In the genomic region with DNA sequence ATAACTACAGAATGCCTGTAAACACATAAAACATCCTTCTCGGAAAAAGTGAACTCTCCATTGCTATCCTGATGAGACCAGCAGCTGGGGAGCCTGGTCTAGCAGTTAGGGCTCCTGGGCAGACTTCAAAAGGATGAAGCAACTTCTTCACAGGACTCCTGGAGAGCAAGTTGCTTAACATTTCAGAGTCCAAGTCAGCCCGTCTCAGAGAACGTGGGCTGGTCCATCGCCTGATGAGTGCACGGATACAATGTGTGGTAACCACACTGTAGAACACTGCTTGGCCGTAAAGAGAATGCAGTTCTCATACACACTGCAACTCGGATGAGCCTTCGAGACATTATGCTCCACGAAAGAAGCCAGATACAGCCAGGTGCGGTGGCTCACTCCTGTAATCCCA, we compare ENCODE assay signal across 23 cellular contexts. TPM values are rescaled to one million over a fixed set of nuclear protein-coding genes. Genes with fewer than 3 reads are reported as not detected.
DNase-seq lines count a peak whose midpoint lies in the region; ATAC-seq and TF ChIP-seq lines count a peak whose summit lies in the region.
"Had no signal": no experiment of that assay in that cellular context is flagged by ENCODE, and none has a peak within 500 bp of the region (broad histone marks: within the 10 kb centered on the region; RNA-seq: fewer than 3 reads in every experiment).

No MANE protein-coding gene starts in this region.

- H2BK15ac ChIP-seq in mesenchymal stem cell (ENCODE audit: low read depth, poor library complexity, severe bottlenecking): no peak overlapping the region

- H3K4ac ChIP-seq in mesenchymal stem cell (ENCODE audit: low read depth in 1 of 2, low read length in 2 of 2): peak overlapping the region in 1 of 2 experiments; percentile 59

- no peak overlapping the region for H3K27ac Mint-ChIP-seq in activated T-cell treated with anti-CD3 and anti-CD28 coated beads, Interleukin-2, amount 50 U/mL, for 72 hours
- H3K27ac Mint-ChIP-seq: activated T-helper 17 cell treated with anti-CD3 and anti-CD28 coated beads, Interleukin-2, amount 50 U/mL, for 72 hours; stimulated activated effector memory CD8-positive, alpha-beta T cell treated with anti-CD3 and anti-CD28 coated beads, Interleukin-12 subunit alpha, Interleukin-12 subunit beta, amount 100 ng/mL, for 72 hours had no signal

- no peak overlapping the region for H2AK5ac ChIP-seq in mesenchymal stem cell (ENCODE audit: low read length, severe bottlenecking)

- peaks cover 6% of the 10 kb centered on the region for H3K4me1 Mint-ChIP-seq in activated T-cell treated with anti-CD3 and anti-CD28 coated beads, Interleukin-2, amount 50 U/mL, for 72 hours (ENCODE audit: low read depth)
- H3K4me1 Mint-ChIP-seq: activated T-helper 17 cell treated with anti-CD3 and anti-CD28 coated beads, Interleukin-2, amount 50 U/mL, for 72 hours had no signal

- no peak overlapping the region for H3K4me3 ChIP-seq in NB4 (ENCODE audit: low read depth, low read length)
- H3K4me3 ChIP-seq in cardiac fibroblast (replicated peaks in 1 of 2; ENCODE audit: low read depth in 2 of 2, low read length in 2 of 2): no peak overlapping the region
- H3K4me3 ChIP-seq in mesenchymal stem cell (ENCODE audit: insufficient read depth in 1 of 2, low read depth in 1 of 2, low read length in 2 of 2): no peak overlapping the region
- H3K4me3 ChIP-seq: ascending aorta, BLaER1 had no signal

- no peaks in the 10 kb centered on the region for H3K27me3 Mint-ChIP-seq in activated T-cell treated with anti-CD3 and anti-CD28 coated beads, Interleukin-2, amount 50 U/mL, for 72 hours (ENCODE audit: low read depth)
- H3K27me3 Mint-ChIP-seq: activated T-helper 17 cell treated with anti-CD3 and anti-CD28 coated beads, Interleukin-2, amount 50 U/mL, for 72 hours had no signal

- no peak for TF ChIP-seq CTCF in NB4 (IDR thresholded peaks at IDR 0.05; ENCODE audit: low read depth, low read length)
- TF ChIP-seq CTCF in cardiac fibroblast (IDR thresholded peaks at IDR 0.05; ENCODE audit: low read depth, low read length): no peak

- no peak overlapping the region for H3K23ac ChIP-seq in mesenchymal stem cell (ENCODE audit: low read length in 2 of 2)

- H2BK120ac ChIP-seq in mesenchymal stem cell (ENCODE audit: low read depth, low read length): no peak overlapping the region

- no peaks in the 10 kb centered on the region for H3K9me3 ChIP-seq in mesenchymal stem cell (ENCODE audit: control insufficient read depth, low read length)
- H3K9me3 ChIP-seq: ascending aorta, BLaER1 had no signal

- H3K14ac ChIP-seq in mesenchymal stem cell (ENCODE audit: low read length in 2 of 2): no peak overlapping the region

- peaks cover 13% of the 10 kb centered on the region for H3K4me1 ChIP-seq in mesenchymal stem cell (ENCODE audit: control insufficient read depth, insufficient read depth, low read depth, low read length)
- H3K4me1 ChIP-seq: ascending aorta had no signal

- H3K27me3 ChIP-seq in mesenchymal stem cell (ENCODE audit: control insufficient read depth in 1 of 2, insufficient read depth in 1 of 2, low read length in 2 of 2): peaks cover 0 to 3% of the 10 kb centered on the region in 2 experiments
- H3K27me3 ChIP-seq: ascending aorta, BLaER1 had no signal

- no peak overlapping the region for H4K8ac ChIP-seq in mesenchymal stem cell (ENCODE audit: low read length)

- 70% methylated on average over 10 of the region's 10 CpGs for WGBS in mesenchymal stem cell

- no peak overlapping the region for H2BK5ac ChIP-seq in mesenchymal stem cell (ENCODE audit: low read depth, low read length, poor library complexity, severe bottlenecking)

- H3K9ac ChIP-seq in mesenchymal stem cell (ENCODE audit: low read length): no peak overlapping the region
- H3K9ac ChIP-seq: BLaER1 had no signal

- peak overlapping the region in 1 of 2 experiments; percentile 29 for H2BK12ac ChIP-seq in mesenchymal stem cell (ENCODE audit: low read length in 2 of 2)

- no peak overlapping the region for H3K4me2 ChIP-seq in mesenchymal stem cell (ENCODE audit: low read length, poor library complexity, severe bottlenecking)
- H3K4me2 ChIP-seq: BLaER1 had no signal

- no peak overlapping the region for H4K91ac ChIP-seq in mesenchymal stem cell (ENCODE audit: low read length)

- no peaks in the 10 kb centered on the region for H3K9me3 Mint-ChIP-seq in activated T-cell treated with anti-CD3 and anti-CD28 coated beads, Interleukin-2, amount 50 U/mL, for 72 hours
- H3K9me3 Mint-ChIP-seq: activated T-helper 17 cell treated with anti-CD3 and anti-CD28 coated beads, Interleukin-2, amount 50 U/mL, for 72 hours; stimulated activated effector memory CD8-positive, alpha-beta T cell treated with anti-CD3 and anti-CD28 coated beads, Interleukin-12 subunit alpha, Interleukin-12 subunit beta, amount 100 ng/mL, for 72 hours had no signal

- no peak overlapping the region for H2AFZ ChIP-seq in mesenchymal stem cell (ENCODE audit: low read depth, low read length)

- DNase-seq in AML-193 (lab: John Stamatoyannopoulos, UW) (peak; percentile 64 to 68), NB4 (ENCODE audit: low read depth) (peak; percentile 96), cardiac fibroblast (ENCODE audit: low read depth in 2 of 2) (peak; percentile 52 to 78), mesenchymal stem cell (peak; percentile 89), DMS114 treated with DMSO at 0.1 percent for 48 hours (lab: John Stamatoyannopoulos, UW; ENCODE audit: unreplicated experiment) (no peak), left lobe of liver (ENCODE audit: low spot score) (no peak), NCI-H2029 treated with DMSO at 0.1 percent for 48 hours (lab: John Stamatoyannopoulos, UW) (no peak)
- no peak for DNase-seq in activated T-cell treated with anti-CD3 and anti-CD28 coated beads, Interleukin-2, amount 50 U/mL, for 72 hours
- DNase-seq: glutamatergic neuron; H7; Karpas-422; kidney glomerular epithelial cell; NCI-H2171; NK-92 treated with Interleukin-12 subunit alpha and Interleukin-12 subunit beta, amount 100 ng/mL, for 24 hours; stimulated activated CD4-positive, alpha-beta T cell treated with anti-CD3 and anti-CD28 coated beads, Interleukin-2, amount 100 ng/mL, for 48 hours; T-helper 1 cell had no signal

- H3K36me3 ChIP-seq in mesenchymal stem cell (ENCODE audit: control insufficient read depth in 1 of 2, insufficient read depth in 2 of 2, low read depth in 1 of 2, low read length in 2 of 2): peaks cover 0 to 3% of the 10 kb centered on the region in 2 experiments
- H3K36me3 ChIP-seq: ascending aorta, BLaER1 had no signal

- no peak for TF ChIP-seq POLR2A in NB4 (IDR thresholded peaks at IDR 0.05; ENCODE audit: extremely low read depth, insufficient read length)

- ATAC-seq in left lobe of liver: no peak
- ATAC-seq in activated T-cell treated with anti-CD3 and anti-CD28 coated beads, Interleukin-2, amount 50 U/mL, for 72 hours (replicated peaks in 1 of 2): no peak
- ATAC-seq: activated T-helper 17 cell treated with anti-CD3 and anti-CD28 coated beads, Interleukin-2, amount 50 U/mL, for 72 hours; stimulated activated effector memory CD8-positive, alpha-beta T cell treated with anti-CD3 and anti-CD28 coated beads, Interleukin-12 subunit alpha, Interleukin-12 subunit beta, amount 100 ng/mL, for 72 hours had no signal

- H3K4me3 Mint-ChIP-seq in activated T-cell treated with anti-CD3 and anti-CD28 coated beads, Interleukin-2, amount 50 U/mL, for 72 hours: no peak overlapping the region
- H3K4me3 Mint-ChIP-seq: activated T-helper 17 cell treated with anti-CD3 and anti-CD28 coated beads, Interleukin-2, amount 50 U/mL, for 72 hours; stimulated activated effector memory CD8-positive, alpha-beta T cell treated with anti-CD3 and anti-CD28 coated beads, Interleukin-12 subunit alpha, Interleukin-12 subunit beta, amount 100 ng/mL, for 72 hours had no signal

- H3K27ac ChIP-seq in mesenchymal stem cell (ENCODE audit: low read length, poor library complexity, severe bottlenecking): no peak overlapping the region
- H3K27ac ChIP-seq: ascending aorta, BLaER1 had no signal

- no peaks in the 10 kb centered on the region for H3K79me1 ChIP-seq in mesenchymal stem cell (replicated peaks; ENCODE audit: low read length, poor library complexity, severe bottlenecking)

- no peaks in the 10 kb centered on the region for H3K36me3 Mint-ChIP-seq in activated T-cell treated with anti-CD3 and anti-CD28 coated beads, Interleukin-2, amount 50 U/mL, for 72 hours (ENCODE audit: insufficient read depth in 2 of 2)
- H3K36me3 Mint-ChIP-seq: stimulated activated effector memory CD8-positive, alpha-beta T cell treated with anti-CD3 and anti-CD28 coated beads, Interleukin-12 subunit alpha, Interleukin-12 subunit beta, amount 100 ng/mL, for 72 hours had no signal

- no peak overlapping the region for H3K18ac ChIP-seq in mesenchymal stem cell (ENCODE audit: low read depth in 1 of 2, low read length in 2 of 2)

RNA-seq across cellular contexts. Expression of a gene that starts 52.7 kb away (rescaled TPM):
- not detected for polyA plus RNA-seq in mesenchymal stem cell (2013, experiment 1 of 2)
- not detected for polyA plus RNA-seq in mesenchymal stem cell (2013, experiment 2 of 2)
- not detected for total RNA-seq in left lobe of liver
- not detected for total RNA-seq in activated T-cell treated with anti-CD3 and anti-CD28 coated beads, Interleukin-2, amount 50 U/mL, for 72 hours
- total RNA-seq: activated T-helper 17 cell treated with anti-CD3 and anti-CD28 coated beads, Interleukin-2, amount 50 U/mL, for 72 hours; ascending aorta; H7; myocyte; pulmonary artery endothelial cell; urinary bladder had no signal
- polyA plus RNA-seq: urinary bladder had no signal

Comparison
In these comparisons a context has a peak if more than half of its experiments do, and no peak if none do; other contexts are left out.
1. DNase-seq: peak in AML-193 (2 of 2), NB4 (single experiment), cardiac fibroblast (2 of 2) and mesenchymal stem cell (single experiment); none in DMS114 treated with DMSO at 0.1 percent for 48 hours (single experiment), left lobe of liver (single experiment), activated T-cell treated with anti-CD3 and anti-CD28 coated beads, Interleukin-2, amount 50 U/mL, for 72 hours (0 of 2) and NCI-H2029 treated with DMSO at 0.1 percent for 48 hours (single experiment).